ENCODE assay signal across 31 cellular contexts in the genomic region with DNA sequence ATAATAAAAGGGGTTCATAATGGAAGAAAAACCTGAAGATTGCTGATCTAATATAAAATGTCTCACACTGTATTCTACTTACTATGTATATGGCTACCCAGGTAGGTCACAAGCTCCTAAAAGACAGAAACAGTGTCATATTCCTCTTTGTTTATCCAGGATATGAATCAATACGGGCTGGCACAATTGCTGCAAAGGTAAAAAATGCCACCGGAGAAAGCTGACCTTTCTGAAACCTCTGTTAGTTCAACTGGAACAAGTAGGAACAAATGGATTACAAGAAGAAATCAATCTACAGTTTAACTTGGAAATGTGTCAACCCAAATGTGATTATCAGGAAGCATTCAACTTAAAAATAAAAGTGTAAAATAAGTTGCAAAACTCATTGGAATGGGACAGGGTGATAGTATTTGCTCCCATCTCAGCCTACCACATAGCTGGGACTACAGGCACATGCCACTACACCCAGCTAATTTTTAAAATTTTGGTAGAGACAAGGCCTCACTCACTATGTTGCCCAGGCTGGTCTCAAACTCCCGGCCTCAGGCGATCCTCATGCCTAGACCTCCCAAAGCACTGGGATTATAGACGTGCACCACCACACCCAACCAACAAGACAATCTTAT. TPM values are rescaled to one million over a fixed set of nuclear protein-coding genes. Genes with fewer than 3 reads are reported as not detected.
DNase-seq lines count a peak whose midpoint lies in the region; ATAC-seq and TF ChIP-seq lines count a peak whose summit lies in the region.
"Had no signal": no experiment of that assay in that cellular context is flagged by ENCODE, and none has a peak within 500 bp of the region (broad histone marks: within the 10 kb centered on the region; RNA-seq: fewer than 3 reads in every experiment).

No MANE protein-coding gene starts in this region.

- H3K4me1 ChIP-seq in body of pancreas (peaks cover 23% of the 10 kb centered on the region), heart left ventricle (no peaks in the 10 kb centered on the region), lower lobe of right lung (no peaks in the 10 kb centered on the region)
- H3K4me1 ChIP-seq: esophagus muscularis mucosa, gastroesophageal sphincter, SJCRH30 had no signal

- H3K27me3 ChIP-seq in body of pancreas (no peaks in the 10 kb centered on the region), heart left ventricle (no peaks in the 10 kb centered on the region), lower lobe of right lung (ENCODE audit: low read depth) (no peaks in the 10 kb centered on the region)
- H3K27me3 ChIP-seq: esophagus muscularis mucosa, gastroesophageal sphincter, ovary, SJCRH30 had no signal

- peak overlapping the region; percentile 87 for H3K27ac ChIP-seq in 22Rv1
- peak overlapping the region in 2 of 4 donors; percentile 52 to 77 for H3K27ac ChIP-seq in body of pancreas
- no peak overlapping the region for H3K27ac ChIP-seq in heart left ventricle
- no peak overlapping the region for H3K27ac ChIP-seq in lower lobe of right lung
- H3K27ac ChIP-seq: esophagus muscularis mucosa, gastroesophageal sphincter, ovary, SJCRH30 had no signal

- TF ChIP-seq CTCF in 22Rv1 (IDR thresholded peaks at IDR 0.05) (no peak), body of pancreas (IDR thresholded peaks at IDR 0.05) (no peak), heart left ventricle (IDR thresholded peaks at IDR 0.05) (no peak), lower lobe of right lung (IDR thresholded peaks at IDR 0.05) (no peak)

- no peaks in the 10 kb centered on the region for H3K9me3 ChIP-seq in body of pancreas
- H3K9me3 ChIP-seq in heart left ventricle: peaks cover 0 to 3% (median 0%) of the 10 kb centered on the region in 12 donors
- no peaks in the 10 kb centered on the region for H3K9me3 ChIP-seq in lower lobe of right lung
- H3K9me3 ChIP-seq: esophagus muscularis mucosa, gastroesophageal sphincter, ovary, SJCRH30 had no signal

- intact Hi-C loops in body of pancreas (cut with DNase I) (no loop called here), heart left ventricle (cut with DNase I) (no loop called here), lower lobe of right lung (cut with DNase I) (no loop called here)

- H3K36me3 ChIP-seq in body of pancreas (replicated peaks in 1 of 2; ENCODE audit: insufficient read depth in 1 of 2, low read depth in 2 of 2) (no peaks in the 10 kb centered on the region), heart left ventricle (no peaks in the 10 kb centered on the region), lower lobe of right lung (no peaks in the 10 kb centered on the region)
- H3K36me3 ChIP-seq: esophagus muscularis mucosa, gastroesophageal sphincter, ovary, SJCRH30 had no signal

- peak; percentile 81 for ATAC-seq in body of pancreas
- ATAC-seq in left lobe of liver: peak; percentile 55
- no peak for ATAC-seq in heart left ventricle
- no peak for ATAC-seq in lower lobe of right lung
- ATAC-seq: activated CD8-positive, alpha-beta memory T cell treated with anti-CD3 and anti-CD28 coated beads, Interleukin-2, amount 10 ng/mL, durations not matched to agents 7 days and 5 days; gastroesophageal sphincter; natural killer cell; sciatic nerve had no signal

- H3K4me3 ChIP-seq in body of pancreas (no peak overlapping the region), heart left ventricle (no peak overlapping the region), lower lobe of right lung (no peak overlapping the region)
- H3K4me3 ChIP-seq: esophagus muscularis mucosa, gastroesophageal sphincter, ovary, SJCRH30 had no signal

- DNase-seq in HT1080 (ENCODE audit: low read depth): peak; percentile 13
- peak; percentile 18 to 53 (median 26) for DNase-seq in body of pancreas
- no peak for DNase-seq in left lobe of liver (ENCODE audit: low spot score)
- no peak for DNase-seq in heart left ventricle
- DNase-seq in SIG-M5 (lab: John Stamatoyannopoulos, UW): no peak
- DNase-seq in lower lobe of right lung: no peak
- no peak for DNase-seq in activated naive CD4-positive, alpha-beta T cell treated with Interleukin-2 at 50 U/mL for 16 hours
- DNase-seq: activated CD4-positive, alpha-beta T cell treated with anti-CD3 and anti-CD28 coated beads for 48 hours; activated CD8-positive, alpha-beta memory T cell treated with anti-CD3 and anti-CD28 coated beads, Interleukin-2, amount 10 ng/mL, durations not matched to agents 7 days and 5 days; activated naive CD4-positive, alpha-beta T cell treated with anti-CD3 and anti-CD28 coated beads, Interleukin-2, amount 50 U/mL, for 16 hours; anterior cingulate cortex; cerebellar nuclear complex; effector CD4-positive, alpha-beta T cell; EL; H7; islet precursor cell; KG1; mesendoderm; MV-4-11; natural killer cell; NCI-H1694; NCI-H774; ovary; SJCRH30; stimulated activated CD4-positive, alpha-beta T cell treated with anti-CD3 and anti-CD28 coated beads, Interleukin-15, amount 100 ng/mL, for 24 hours; stimulated activated CD8-positive, alpha-beta memory T cell treated with anti-CD3 and anti-CD28 coated beads, Interleukin-4, amount 100 ng/mL, for 48 hours; T-helper 1 cell had no signal

- TF ChIP-seq POLR2A in body of pancreas (IDR thresholded peaks at IDR 0.05) (no peak), heart left ventricle (IDR thresholded peaks at IDR 0.05) (no peak)

- WGBS in body of pancreas, 2 donors: 49 to 50% methylated on average over 5 of the region's 5 CpGs
- WGBS in heart left ventricle, 4 donors: 78 to 89% (median 84%) methylated on average over 5 of the region's 5 CpGs

RNA-seq across cellular contexts. Expression of a gene that starts 27.6 kb away (rescaled TPM):
- 69.8 and 74.5 TPM in 2 replicates for total RNA-seq in HT1080 (2014; rRNA removed; shearing (Covaris generic))
- 39.4 and 40.8 TPM in 2 replicates for polyA plus RNA-seq in HT1080 (2015; cell fraction: cytosol; rRNA removed)
- 25.5 and 25.8 TPM in 2 replicates for polyA plus RNA-seq in HT1080 (2015; cell fraction: nucleus; rRNA removed)
- total RNA-seq in body of pancreas (1 to 10 TPM in 1 of 2 donors, under 1 TPM in 1; 0.33 to 8.6 TPM), left lobe of liver (0.78 TPM), heart left ventricle (1 to 10 TPM in 5 of 9 donors, under 1 TPM in 4; 0.22 to 2.1 (median 1.1) TPM), lower lobe of right lung (3.9 TPM)
- polyA plus RNA-seq in heart left ventricle: 1 to 10 TPM in 1 of 2 donors, under 1 TPM in 1; 0.30 to 1.4 TPM

Comparison
In these comparisons a context has a peak if more than half of its experiments do, and no peak if none do; other contexts are left out.
1. DNase-seq: peak in HT1080 (single experiment) and body of pancreas (4 of 4); none in left lobe of liver (single experiment), heart left ventricle (0 of 5), SIG-M5 (single experiment), lower lobe of right lung (single experiment) and activated naive CD4-positive, alpha-beta T cell treated with Interleukin-2 at 50 U/mL for 16 hours (single experiment).
2. ATAC-seq: peak in body of pancreas (single experiment) and left lobe of liver (single experiment); none in heart left ventricle (0 of 4) and lower lobe of right lung (0 of 2).